ENCODE assay signal across 13 cellular contexts in genomic region chr6:52415917-52416628, GRCh38. TPM values are rescaled to one million over a fixed set of nuclear protein-coding genes. Genes with fewer than 3 reads are reported as not detected.
DNase-seq lines count a peak whose midpoint lies in the region; ATAC-seq, FAIRE-seq and TF ChIP-seq lines count a peak whose summit lies in the region.
"Had no signal": no experiment of that assay in that cellular context is flagged by ENCODE, and none has a peak within 500 bp of the region (broad histone marks: within the 10 kb centered on the region; RNA-seq: fewer than 3 reads in every experiment).

No MANE protein-coding gene starts in this region.

- H3K9me3 Mint-ChIP-seq in astrocyte (ENCODE audit: unreplicated experiment) = no peaks in the 10 kb centered on the region

- TF ChIP-seq CTCF in astrocyte (IDR thresholded peaks at IDR 0.05; ENCODE audit: insufficient read depth, low read depth, low read length) = no peak

- H3K4me3 Mint-ChIP-seq in astrocyte (ENCODE audit: unreplicated experiment) = no peak overlapping the region

- H3K27me3 ChIP-seq in astrocyte (ENCODE audit: insufficient read depth, low read length) = no peaks in the 10 kb centered on the region
- H3K27me3 ChIP-seq: BLaER1, right atrium auricular region, SJSA1 had no signal

- H3K36me3 ChIP-seq in astrocyte (ENCODE audit: insufficient read depth, low read length) = no peaks in the 10 kb centered on the region
- H3K36me3 ChIP-seq: BLaER1, right atrium auricular region, SJSA1 had no signal

- FAIRE-seq in astrocyte (lab: Jason Lieb, UNC) = no peak

- no peak overlapping the region for H3K27ac ChIP-seq in astrocyte (ENCODE audit: low read depth, low read length)
- H3K27ac ChIP-seq: BLaER1 had no signal

- H3K27me3 Mint-ChIP-seq in astrocyte (ENCODE audit: low read depth, unreplicated experiment) = no peaks in the 10 kb centered on the region

- H3K4me2 ChIP-seq in astrocyte (ENCODE audit: low read length) = no peak overlapping the region

- H3K4me3 ChIP-seq in astrocyte (ENCODE audit: insufficient read depth, low read depth, low read length) = no peak overlapping the region
- H3K4me3 ChIP-seq: BLaER1, right atrium auricular region, SJSA1 had no signal

- H3K79me2 ChIP-seq in astrocyte (ENCODE audit: insufficient read depth, low read length) = peaks cover 11% of the 10 kb centered on the region

- H3K9me3 ChIP-seq in astrocyte (ENCODE audit: insufficient read depth, low read depth, low read length) = no peaks in the 10 kb centered on the region
- H3K9me3 ChIP-seq: BLaER1, right atrium auricular region, SJSA1 had no signal

- H3K4me1 ChIP-seq in astrocyte (ENCODE audit: insufficient read depth, low read length) = peaks cover 27% of the 10 kb centered on the region

- peaks cover 39% of the 10 kb centered on the region for H3K4me1 Mint-ChIP-seq in astrocyte (ENCODE audit: low read depth, unreplicated experiment)

- no peak overlapping the region for H3K27ac Mint-ChIP-seq in astrocyte (ENCODE audit: unreplicated experiment)

- H4K20me1 ChIP-seq in astrocyte (ENCODE audit: insufficient read depth, low read length) = no peaks in the 10 kb centered on the region
- H4K20me1 ChIP-seq: BLaER1 had no signal

- no peak for ATAC-seq in GM21526 (IDR thresholded peaks at IDR 0.05; ENCODE audit: low FRiP score, unreplicated experiment)

- H3K36me3 Mint-ChIP-seq in astrocyte (ENCODE audit: low read depth, unreplicated experiment) = no peaks in the 10 kb centered on the region

- no peak overlapping the region for H3K9ac ChIP-seq in astrocyte (ENCODE audit: low read length)

- peak; percentile 39 for DNase-seq in COLO829 (ENCODE audit: low spot score)
- peak; percentile 53 for DNase-seq in LHCN-M2 (ENCODE audit: low read depth)
- DNase-seq in astrocyte (ENCODE audit: low read depth) = peak; percentile 20
- peak; percentile 25 for DNase-seq in kidney tubule cell (ENCODE audit: low spot score)
- no peak for DNase-seq in NCI-H526 treated with DMSO at 0.1 percent for 48 hours (lab: John Stamatoyannopoulos, UW)
- no peak for DNase-seq in NCI-H1105 treated with DMSO at 0.1 percent for 48 hours (lab: John Stamatoyannopoulos, UW)
- DNase-seq in NCI-H1048 (lab: John Stamatoyannopoulos, UW) = no peak
- DNase-seq: aorta, GDM1 had no signal

- no peak overlapping the region for H2AFZ ChIP-seq in astrocyte (ENCODE audit: low read depth, low read length)

RNA-seq across cellular contexts. Expression of gene EFHC1, which starts 4.1 kb away (rescaled TPM):
- total RNA-seq in LHCN-M2 (2014; rRNA removed) = 31.8 and 41.9 TPM in 2 replicates
- 15.5 TPM for polyA plus RNA-seq in LHCN-M2 (2012)
- total RNA-seq in astrocyte = 25.6 and 30.6 TPM in 2 replicates

RNA-seq across cellular contexts. Expression of gene PAQR8, which starts 54.1 kb away (rescaled TPM):
- total RNA-seq in LHCN-M2 (2014; rRNA removed) = 7.2 and 9.2 TPM in 2 replicates
- polyA plus RNA-seq in LHCN-M2 (2012) = 2.2 TPM
- total RNA-seq in astrocyte = 1.2 and 1.5 TPM in 2 replicates

Comparison
In these comparisons a context has a peak if more than half of its experiments do, and no peak if none do; other contexts are left out.
1. DNase-seq: peak in COLO829 (single experiment), LHCN-M2 (single experiment), astrocyte (single experiment) and kidney tubule cell (single experiment); none in NCI-H526 treated with DMSO at 0.1 percent for 48 hours (single experiment), NCI-H1105 treated with DMSO at 0.1 percent for 48 hours (single experiment) and NCI-H1048 (single experiment).